ENCODE assay signal across 1 cellular context in genomic region chr11:64564947-64565889, GRCh38.
A peak's percentile ranks its signal among the peaks of the same experiment; 100 is the strongest.
TF ChIP-seq lines count a peak whose summit lies in the region.

No MANE protein-coding gene starts in this region.

TF ChIP-seq in HepG2, 621 proteins besides CTCF, POLR2A, EP300 and RAD21 (continued from another document):
- peak; percentile 39; the same call in 1 of the 2 replicates for TF ChIP-seq ZNF687 (CRISPR knock-in tag; IDR thresholded peaks at IDR 0.05)
- no peak for TF ChIP-seq KAT7 (CRISPR knock-in tag; IDR thresholded peaks at IDR 0.05; ENCODE audit: borderline replicate concordance)
- TF ChIP-seq ZBTB7A (CRISPR knock-in tag; IDR thresholded peaks at IDR 0.05): peak; percentile 66; the same call in 1 of the 2 replicates
- no peak for TF ChIP-seq AKNA (CRISPR knock-in tag; IDR thresholded peaks at IDR 0.05; ENCODE audit: borderline replicate concordance)
- 0 out of 2 replicates have a peak, but pooled peaks have one; percentile 33 for TF ChIP-seq ZSCAN21 (CRISPR knock-in tag; IDR thresholded peaks at IDR 0.05; ENCODE audit: borderline replicate concordance)
- TF ChIP-seq SOX6 (IDR thresholded peaks at IDR 0.05): no peak
- TF ChIP-seq SOX6 (CRISPR knock-in tag; IDR thresholded peaks at IDR 0.05): peak; percentile 8; the same call in 1 of the 2 replicates
